In the genomic region with DNA sequence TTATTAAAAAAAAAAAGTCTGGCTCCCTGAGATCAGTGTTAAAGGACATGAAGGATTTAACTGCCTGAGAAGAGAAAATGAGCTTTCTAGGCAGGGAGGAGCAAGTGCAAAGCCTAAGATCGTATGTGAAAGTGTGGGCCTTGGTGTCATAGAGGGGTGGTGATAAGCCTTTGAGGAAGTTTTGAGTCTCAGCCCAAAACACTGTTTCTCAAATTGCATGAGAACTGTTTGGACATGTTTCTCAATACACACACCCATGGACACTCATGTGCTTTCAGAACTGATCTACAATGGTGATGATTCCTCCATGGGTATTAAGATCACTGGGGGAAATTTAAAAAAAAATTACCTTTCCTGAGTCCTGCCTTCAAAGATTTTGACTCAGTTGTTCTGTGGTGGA, we compare ENCODE assay signal across 21 cellular contexts.
"Had no signal": no experiment of that assay in that cellular context is flagged by ENCODE, and none has a peak within 500 bp of the region (broad histone marks: within the 10 kb centered on the region; RNA-seq: fewer than 3 reads in every experiment).

No MANE protein-coding gene starts in this region.

- H3K9me3 ChIP-seq: MG63, SJSA1 had no signal

- DNase-seq: KBM-7; MG63; NCI-H1092 treated with DMSO at 0.1 percent for 48 hours; NCI-H1436; NCI-H187; NCI-H2029; NCI-H2081 treated with DMSO at 0.1 percent for 48 hours; NCI-H2171; NCI-H226; NCI-H446; NCI-H510A; NCI-H524 treated with DMSO at 0.1 percent for 48 hours; NCI-H69; NCI-H774; NK-92 treated with Interleukin-12 subunit alpha and Interleukin-12 subunit beta, amount 100 ng/mL, for 24 hours; Right ventricle myocardium superior; RPMI8226; SIG-M5 had no signal

- H3K27me3 ChIP-seq: MG63, SJSA1 had no signal

- FAIRE-seq: RCC 7860 had no signal

- H3K36me3 ChIP-seq: MG63, SJSA1 had no signal

- H3K27ac ChIP-seq: SJSA1, SK-N-MC had no signal

- H3K4me1 ChIP-seq: SJSA1 had no signal

- H3K4me3 ChIP-seq: MG63, SJSA1, SK-N-MC had no signal
